In the genomic region with DNA sequence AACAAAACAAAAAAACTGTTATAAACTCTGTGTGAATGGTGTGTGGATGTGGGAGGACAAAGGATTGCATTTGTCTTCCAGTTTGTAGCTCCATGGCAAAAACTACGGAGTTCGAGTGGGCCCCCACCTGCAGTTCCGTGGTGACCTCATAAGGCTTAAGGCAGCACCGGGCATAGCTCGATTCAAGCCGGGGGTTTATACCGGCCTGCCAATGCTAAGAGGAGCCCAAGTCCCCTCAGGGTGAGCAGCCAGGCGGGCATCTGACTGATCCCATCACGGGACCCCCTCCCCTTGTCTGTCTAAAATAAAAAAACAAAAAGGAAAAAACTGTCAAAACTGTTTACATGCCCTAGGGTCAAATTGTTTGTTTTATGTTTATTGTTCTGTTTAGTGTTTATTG, we compare ENCODE assay signal across 17 cellular contexts.
A peak's percentile ranks its signal among the peaks of the same experiment; 100 is the strongest.
DNase-seq lines count a peak whose midpoint lies in the region; TF ChIP-seq lines count a peak whose summit lies in the region.
"Had no signal": no experiment of that assay in that cellular context is flagged by ENCODE, and none has a peak within 500 bp of the region (broad histone marks: within the 10 kb centered on the region; RNA-seq: fewer than 3 reads in every experiment).

No MANE protein-coding gene starts in this region.

- no peaks in the 10 kb centered on the region for H3K4me1 ChIP-seq in prostate gland (replicated peaks)
- H3K4me1 ChIP-seq: Caco-2 had no signal

- H3K9me3 Mint-ChIP-seq in endothelial cell (ENCODE audit: unreplicated experiment) (peaks cover 5% of the 10 kb centered on the region), nephron progenitor cell (no peaks in the 10 kb centered on the region)
- H3K9me3 Mint-ChIP-seq: CD8-positive, alpha-beta T cell had no signal

- H3K9me3 ChIP-seq in prostate gland, result no peaks in the 10 kb centered on the region
- H3K9me3 ChIP-seq: BLaER1 treated with 17β-estradiol and CSF1 and Interleukin-3, amounts not matched to agents 10 nM and 100 nM; Caco-2 had no signal

- H3K27me3 Mint-ChIP-seq in endothelial cell (ENCODE audit: unreplicated experiment) (no peaks in the 10 kb centered on the region), nephron progenitor cell (ENCODE audit: low read depth, poor library complexity) (no peaks in the 10 kb centered on the region)
- H3K27me3 Mint-ChIP-seq: B cell; CD4-positive, alpha-beta T cell had no signal

- H3K27ac ChIP-seq in prostate gland, result no peak overlapping the region
- H3K27ac ChIP-seq: BLaER1 treated with 17β-estradiol and CSF1 and Interleukin-3, amounts not matched to agents 10 nM and 100 nM; C4-2B had no signal

- H3K4me3 Mint-ChIP-seq in endothelial cell (ENCODE audit: unreplicated experiment), result no peak overlapping the region
- H3K4me3 Mint-ChIP-seq in nephron progenitor cell, result no peak overlapping the region
- H3K4me3 Mint-ChIP-seq: B cell; CD4-positive, alpha-beta T cell; CD8-positive, alpha-beta T cell had no signal

- no peak for DNase-seq in endothelial cell (ENCODE audit: low spot score)
- no peak for DNase-seq in nephron progenitor cell
- DNase-seq in SW480 (ENCODE audit: low spot score), result no peak
- DNase-seq in AG08396 (ENCODE audit: low spot score), result no peak
- DNase-seq in prostate gland (ENCODE audit: low spot score), result no peak
- DNase-seq: 8988T; ACHN; AML-193; Caco-2; Calu3; CD4-positive, alpha-beta T cell; CD8-positive, alpha-beta T cell; DMS79 treated with DMSO at 0.1 percent for 48 hours; GF-D8 had no signal

- 82% methylated on average over 9 of the region's 9 CpGs for WGBS in prostate gland

- H3K4me1 Mint-ChIP-seq in endothelial cell (ENCODE audit: unreplicated experiment) (peaks cover 19% of the 10 kb centered on the region), nephron progenitor cell (peaks cover 29% of the 10 kb centered on the region)
- H3K4me1 Mint-ChIP-seq: B cell had no signal

- H3K36me3 Mint-ChIP-seq in endothelial cell (ENCODE audit: low read depth, unreplicated experiment), result no peaks in the 10 kb centered on the region
- no peaks in the 10 kb centered on the region for H3K36me3 Mint-ChIP-seq in nephron progenitor cell (ENCODE audit: low read depth)
- H3K36me3 Mint-ChIP-seq: CD8-positive, alpha-beta T cell had no signal

- intact Hi-C loops in prostate gland (cut with DNase I), result no loop called here

- H3K4me3 ChIP-seq in prostate gland, result no peak overlapping the region
- H3K4me3 ChIP-seq: BLaER1 treated with 17β-estradiol and CSF1 and Interleukin-3, amounts not matched to agents 10 nM and 100 nM had no signal

- TF ChIP-seq CTCF in endothelial cell (IDR thresholded peaks at IDR 0.05; ENCODE audit: unreplicated experiment) (no peak), nephron progenitor cell (IDR thresholded peaks at IDR 0.05) (no peak), prostate gland (IDR thresholded peaks at IDR 0.05) (no peak)

- no peak for TF ChIP-seq POLR2A in prostate gland (IDR thresholded peaks at IDR 0.05)

- H3K27me3 ChIP-seq in prostate gland (replicated peaks; ENCODE audit: insufficient read depth), result no peaks in the 10 kb centered on the region
- H3K27me3 ChIP-seq: BLaER1 treated with 17β-estradiol and CSF1 and Interleukin-3, amounts not matched to agents 10 nM and 100 nM had no signal

- no peaks in the 10 kb centered on the region for H3K36me3 ChIP-seq in prostate gland
- H3K36me3 ChIP-seq: BLaER1 treated with 17β-estradiol and CSF1 and Interleukin-3, amounts not matched to agents 10 nM and 100 nM had no signal

- H3K27ac Mint-ChIP-seq in endothelial cell (ENCODE audit: unreplicated experiment) (peak overlapping the region; percentile 57), nephron progenitor cell (peak overlapping the region; percentile 79)
- H3K27ac Mint-ChIP-seq: B cell; CD4-positive, alpha-beta T cell; CD8-positive, alpha-beta T cell had no signal
